ENCODE assay signal across 12 cellular contexts in the genomic region with DNA sequence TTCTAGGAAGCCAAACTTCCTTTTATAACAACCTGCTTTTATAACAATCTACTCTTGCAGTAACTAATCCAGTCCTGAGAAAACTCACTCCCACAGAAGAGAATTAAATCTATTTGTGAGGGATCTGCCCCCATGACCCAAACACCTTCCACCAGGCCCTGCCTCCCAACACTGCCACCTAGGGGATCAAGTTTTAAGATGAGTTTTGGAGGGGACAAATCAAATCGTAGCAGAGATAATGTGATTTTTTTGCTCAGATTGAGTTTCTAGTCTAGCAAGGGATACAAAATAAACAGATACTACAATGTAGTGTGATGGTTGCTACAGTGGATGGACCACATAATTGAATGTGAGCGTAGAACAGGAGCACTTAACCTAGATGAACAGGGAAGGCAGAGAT. TPM values are rescaled to one million over a fixed set of nuclear protein-coding genes. Genes with fewer than 3 reads are reported as not detected.
DNase-seq lines count a peak whose midpoint lies in the region; ATAC-seq and TF ChIP-seq lines count a peak whose summit lies in the region.
"Had no signal": no experiment of that assay in that cellular context is flagged by ENCODE, and none has a peak within 500 bp of the region (broad histone marks: within the 10 kb centered on the region; RNA-seq: fewer than 3 reads in every experiment).

No MANE protein-coding gene starts in this region.

- in situ Hi-C loops in mammary epithelial cell (cut with MboI; ENCODE audit: low sequenced_read_pairs in 2 of 2): no loop called here

- dilution Hi-C loops in mammary epithelial cell (cut with HindIII; ENCODE audit: low sequenced_read_pairs): no loop called here

- no peak overlapping the region for H3K27ac ChIP-seq in mammary epithelial cell (ENCODE audit: insufficient read depth, low read depth, low read length)
- no peak overlapping the region for H3K27ac ChIP-seq in breast epithelium
- H3K27ac ChIP-seq: BLaER1, transverse colon had no signal

- intact Hi-C loops in mammary epithelial cell (cut with micrococcal nuclease): no loop called here
- intact Hi-C loops in breast epithelium (cut with DNase I; ENCODE audit: low total_unique reads): no loop called here

- no peaks in the 10 kb centered on the region for H3K79me2 ChIP-seq in mammary epithelial cell (ENCODE audit: insufficient read depth, low read length)

- WGBS in mammary epithelial cell (ENCODE audit: low coverage, missing lambda C conversion rate): 81% methylated on average over 2 of the region's 2 CpGs

- no peak for TF ChIP-seq POLR2A in breast epithelium (IDR thresholded peaks at IDR 0.05)

- no peak overlapping the region for H3K4me3 ChIP-seq in mammary epithelial cell (replicated peaks in 1 of 3; ENCODE audit: insufficient read depth in 1 of 3, low read depth in 2 of 3, low read length in 3 of 3)
- no peak overlapping the region for H3K4me3 ChIP-seq in breast epithelium
- no peak overlapping the region for H3K4me3 ChIP-seq in retinal pigment epithelial cell (ENCODE audit: low read length)
- H3K4me3 ChIP-seq: BLaER1, transverse colon had no signal

- H3K4me2 ChIP-seq in mammary epithelial cell (ENCODE audit: insufficient read depth, low read depth, low read length): no peak overlapping the region
- H3K4me2 ChIP-seq: BLaER1 had no signal

- CTCF ChIA-PET in mammary epithelial cell (lab: Charles Lee; ENCODE audit: low non-redundant PET): no interaction called here

- ATAC-seq in GM18870 (IDR thresholded peaks at IDR 0.05; ENCODE audit: unreplicated experiment): no peak
- no peak for ATAC-seq in GM19397 (IDR thresholded peaks at IDR 0.05; ENCODE audit: unreplicated experiment)
- ATAC-seq in HG03520 (IDR thresholded peaks at IDR 0.05; ENCODE audit: unreplicated experiment): no peak

- H3K36me3 ChIP-seq in mammary epithelial cell (ENCODE audit: insufficient read depth, low read length) (no peaks in the 10 kb centered on the region), breast epithelium (no peaks in the 10 kb centered on the region)
- H3K36me3 ChIP-seq: transverse colon had no signal

- no peak overlapping the region for H3K9ac ChIP-seq in mammary epithelial cell (ENCODE audit: insufficient read depth, low read length)
- H3K9ac ChIP-seq: BLaER1 had no signal

- TF ChIP-seq CTCF in mammary epithelial cell (conservative IDR thresholded peaks at IDR 0.05 in 1 of 2, IDR thresholded peaks at IDR 0.05 in 1 of 2; ENCODE audit: extremely low read depth in 1 of 2, insufficient read depth in 1 of 2, low read depth in 1 of 2, low read length in 2 of 2): peak; percentile 20 to 41
- TF ChIP-seq CTCF in breast epithelium (IDR thresholded peaks at IDR 0.05): no peak
- TF ChIP-seq CTCF in retinal pigment epithelial cell (conservative IDR thresholded peaks at IDR 0.05; ENCODE audit: low read depth, low read length): peak; percentile 13

- H3K27me3 ChIP-seq in mammary epithelial cell (ENCODE audit: insufficient read depth, low read length): no peaks in the 10 kb centered on the region
- H3K27me3 ChIP-seq in breast epithelium: no peaks in the 10 kb centered on the region
- H3K27me3 ChIP-seq: BLaER1, transverse colon had no signal

- H3K9me3 ChIP-seq in mammary epithelial cell (replicated peaks; ENCODE audit: insufficient read depth, low read length): no peaks in the 10 kb centered on the region
- H3K9me3 ChIP-seq in breast epithelium: no peaks in the 10 kb centered on the region
- H3K9me3 ChIP-seq: transverse colon had no signal

- BruUV-seq in mammary epithelial cell (replicated peaks; lab: Mats Ljungman, UMichigan): no TSS peak

- no peaks in the 10 kb centered on the region for H4K20me1 ChIP-seq in mammary epithelial cell (ENCODE audit: insufficient read depth, low read length)
- H4K20me1 ChIP-seq: BLaER1 had no signal

- H2AFZ ChIP-seq in mammary epithelial cell (ENCODE audit: low read depth, low read length): no peak overlapping the region

- H3K4me1 ChIP-seq in mammary epithelial cell (ENCODE audit: insufficient read depth, low read length): no peaks in the 10 kb centered on the region
- H3K4me1 ChIP-seq in breast epithelium: no peaks in the 10 kb centered on the region
- H3K4me1 ChIP-seq: BLaER1 had no signal

- DNase-seq in mammary epithelial cell: no peak
- no peak for DNase-seq in breast epithelium (ENCODE audit: low spot score in 2 of 2)
- DNase-seq in NAMALWA (ENCODE audit: low spot score): peak; percentile 56
- peak; percentile 37 for DNase-seq in dermis blood vessel endothelial cell
- no peak for DNase-seq in retinal pigment epithelial cell (ENCODE audit: low read depth)
- DNase-seq: aorta, SW 1271, transverse colon had no signal

RNA-seq across cellular contexts. Expression of gene NCOA1, which starts 52.2 kb away (rescaled TPM):
- total RNA-seq in mammary epithelial cell (10 to 100 TPM; 10.9 to 13.2 TPM), breast epithelium (10 to 100 TPM; 66.4 to 83.4 (median 69.2) TPM), dermis blood vessel endothelial cell (12.8 and 13.1 TPM in 2 replicates)
- 4.0 TPM for polyA plus RNA-seq in mammary epithelial cell
- 22.8 TPM for polyA minus RNA-seq in mammary epithelial cell

Comparison
In these comparisons a context has a peak if more than half of its experiments do, and no peak if none do; other contexts are left out.
1. CTCF ChIP-seq: peak in mammary epithelial cell (2 of 2) and retinal pigment epithelial cell (single experiment); none in breast epithelium (0 of 3).
2. DNase-seq: peak in NAMALWA (single experiment) and dermis blood vessel endothelial cell (single experiment); none in mammary epithelial cell (single experiment), breast epithelium (0 of 2) and retinal pigment epithelial cell (single experiment).